8 cellular contexts compared by ENCODE assay signal in the genomic region with DNA sequence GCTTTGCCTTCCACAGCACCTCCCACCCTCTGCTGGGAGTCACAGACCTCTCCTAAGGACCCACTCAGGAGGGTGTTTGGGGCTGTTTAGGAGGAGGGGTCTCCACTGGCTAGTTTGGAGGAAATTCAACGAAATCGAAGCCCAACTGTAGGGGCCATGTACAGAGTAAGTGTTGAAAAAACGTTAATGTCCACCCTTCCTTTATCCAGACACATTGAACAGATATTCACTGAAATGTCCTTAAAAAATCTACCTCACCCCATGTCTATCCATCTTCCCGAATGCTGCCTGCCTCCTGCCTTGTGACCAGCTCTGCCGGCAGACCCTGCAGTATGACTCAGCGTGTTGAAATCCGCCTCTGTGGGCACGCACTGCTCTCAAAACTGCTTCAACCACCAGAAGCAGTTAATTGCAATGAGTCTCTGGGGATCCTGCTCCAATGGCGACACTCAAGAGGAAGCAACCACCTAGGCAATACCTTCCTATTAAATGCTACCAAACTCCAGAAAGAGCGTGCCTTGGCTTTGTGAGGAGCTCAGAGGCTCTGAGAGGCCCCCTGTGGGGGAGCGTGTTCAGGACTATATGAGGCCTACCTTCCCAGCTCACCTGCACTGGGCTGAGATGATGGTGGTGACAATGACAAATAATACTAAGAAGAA.
DNase-seq lines count a peak whose midpoint lies in the region; FAIRE-seq and TF ChIP-seq lines count a peak whose summit lies in the region.

No MANE protein-coding gene starts in this region.

- TF ChIP-seq POLR2A in prostate gland (IDR thresholded peaks at IDR 0.05) = no peak

- FAIRE-seq in bronchial epithelial cell (lab: Jason Lieb, UNC) = no peak

- in situ Hi-C loops in GM23248 (cut with MboI) = no loop called here

- H3K27me3 ChIP-seq in GM23248 (replicated peaks; ENCODE audit: insufficient read depth) (no peaks in the 10 kb centered on the region), bronchial epithelial cell (ENCODE audit: control insufficient read depth, insufficient read depth, low read length) (no peaks in the 10 kb centered on the region), layer of hippocampus (ENCODE audit: control insufficient read depth, insufficient read depth, low read length) (no peaks in the 10 kb centered on the region), subcutaneous abdominal adipose tissue (ENCODE audit: control insufficient read depth in 5 of 5, insufficient read depth in 4 of 5, low read length in 5 of 5) (no peaks in the 10 kb centered on the region), prostate gland (replicated peaks; ENCODE audit: insufficient read depth) (no peaks in the 10 kb centered on the region)

- DNase-seq in GM23248 (peak; percentile 97), NCI-H510A treated with DMSO at 0.1 percent for 48 hours (lab: John Stamatoyannopoulos, UW) (peak; percentile 71), bronchial epithelial cell (ENCODE audit: low read depth) (peak; percentile 49), prostate gland (ENCODE audit: low spot score) (no peak), COR-L47 (lab: John Stamatoyannopoulos, UW) (no peak)
- no peak for DNase-seq in activated CD4-positive, alpha-beta T cell treated with anti-CD3 and anti-CD28 coated beads, Interleukin-2, amount 50 U/mL, for 48 hours

- WGBS in GM23248 (ENCODE audit: low coverage in 1 of 2, low lambda C conversion rate in 2 of 2, missing lambda C conversion rate in 2 of 2), 2 experiments = 10 to 13% methylated on average over 11 of the region's 11 CpGs
- WGBS in prostate gland = 80% methylated on average over 11 of the region's 11 CpGs

- H3K9ac ChIP-seq in GM23248 (peak overlapping the region; percentile 77), subcutaneous abdominal adipose tissue (ENCODE audit: low read length in 5 of 5) (peak overlapping the region; percentile 67 to 89 (median 79))

- intact Hi-C loops in prostate gland (cut with DNase I) = loop anchor here (5.0 kb wide), 1 partner anchor 59 kb away; a partner anchor contains a TSS

- H3K9me3 ChIP-seq in GM23248 (ENCODE audit: low read depth) (no peaks in the 10 kb centered on the region), subcutaneous abdominal adipose tissue (ENCODE audit: control insufficient read depth in 5 of 5, low read length in 5 of 5) (no peaks in the 10 kb centered on the region), prostate gland (no peaks in the 10 kb centered on the region)

- no peaks in the 10 kb centered on the region for H3K9me2 ChIP-seq in GM23248 (ENCODE audit: insufficient read depth)

- H3F3A ChIP-seq in GM23248 (ENCODE audit: insufficient read depth) = peaks cover 44% of the 10 kb centered on the region

- H4K20me1 ChIP-seq in GM23248 (ENCODE audit: insufficient read depth) = no peaks in the 10 kb centered on the region

- H3K4me2 ChIP-seq in GM23248 (ENCODE audit: unreplicated experiment) = peak overlapping the region; percentile 78

- H3K4me3 ChIP-seq in GM23248 (peak overlapping the region; percentile 35), bronchial epithelial cell (ENCODE audit: low read depth, low read length) (no peak overlapping the region), subcutaneous abdominal adipose tissue (ENCODE audit: low read depth in 1 of 5, low read length in 5 of 5) (peak overlapping the region; percentile 13 to 59 (median 29)), prostate gland (no peak overlapping the region)

- H3K79me2 ChIP-seq in GM23248 (ENCODE audit: insufficient read depth) = no peaks in the 10 kb centered on the region

- H2AFZ ChIP-seq in GM23248 = peak overlapping the region; percentile 70

- H3K4me1 ChIP-seq in GM23248 (ENCODE audit: insufficient read depth) = peaks cover 71% of the 10 kb centered on the region
- peaks cover 18 to 60% (median 39%) of the 10 kb centered on the region in 5 donors for H3K4me1 ChIP-seq in subcutaneous abdominal adipose tissue (ENCODE audit: control insufficient read depth in 5 of 5, insufficient read depth in 5 of 5, low read length in 5 of 5)
- no peaks in the 10 kb centered on the region for H3K4me1 ChIP-seq in prostate gland (replicated peaks)

- H3K36me3 ChIP-seq in GM23248 (ENCODE audit: low read depth) (no peaks in the 10 kb centered on the region), bronchial epithelial cell (ENCODE audit: control insufficient read depth, insufficient read depth, low read length) (no peaks in the 10 kb centered on the region), subcutaneous abdominal adipose tissue (ENCODE audit: control insufficient read depth in 5 of 5, insufficient read depth in 5 of 5, low read length in 5 of 5) (no peaks in the 10 kb centered on the region), prostate gland (no peaks in the 10 kb centered on the region)

- no peak for TF ChIP-seq CTCF in bronchial epithelial cell (IDR thresholded peaks at IDR 0.05; ENCODE audit: insufficient read depth, low read length, severe bottlenecking)
- TF ChIP-seq CTCF in prostate gland (IDR thresholded peaks at IDR 0.05) = no peak

- H3K27ac ChIP-seq in GM23248 = peak overlapping the region; percentile 84
- H3K27ac ChIP-seq in layer of hippocampus (ENCODE audit: low read depth, low read length) = peak overlapping the region; percentile 94
- H3K27ac ChIP-seq in subcutaneous abdominal adipose tissue (ENCODE audit: low read depth, low read length) = peak overlapping the region; percentile 97
- H3K27ac ChIP-seq in prostate gland = peak overlapping the region in 1 of 2 donors; percentile 52

Comparison
In these comparisons a context has a peak if more than half of its experiments do, and no peak if none do; other contexts are left out.
1. DNase-seq: peak in GM23248 (single experiment), NCI-H510A treated with DMSO at 0.1 percent for 48 hours (single experiment) and bronchial epithelial cell (single experiment); none in activated CD4-positive, alpha-beta T cell treated with anti-CD3 and anti-CD28 coated beads, Interleukin-2, amount 50 U/mL, for 48 hours (0 of 2), prostate gland (single experiment) and COR-L47 (single experiment).
2. H3K4me3 ChIP-seq: peak in GM23248 (single experiment) and subcutaneous abdominal adipose tissue (5 of 5); none in bronchial epithelial cell (single experiment) and prostate gland (0 of 2).